9 cellular contexts compared by ENCODE assay signal in the genomic region with DNA sequence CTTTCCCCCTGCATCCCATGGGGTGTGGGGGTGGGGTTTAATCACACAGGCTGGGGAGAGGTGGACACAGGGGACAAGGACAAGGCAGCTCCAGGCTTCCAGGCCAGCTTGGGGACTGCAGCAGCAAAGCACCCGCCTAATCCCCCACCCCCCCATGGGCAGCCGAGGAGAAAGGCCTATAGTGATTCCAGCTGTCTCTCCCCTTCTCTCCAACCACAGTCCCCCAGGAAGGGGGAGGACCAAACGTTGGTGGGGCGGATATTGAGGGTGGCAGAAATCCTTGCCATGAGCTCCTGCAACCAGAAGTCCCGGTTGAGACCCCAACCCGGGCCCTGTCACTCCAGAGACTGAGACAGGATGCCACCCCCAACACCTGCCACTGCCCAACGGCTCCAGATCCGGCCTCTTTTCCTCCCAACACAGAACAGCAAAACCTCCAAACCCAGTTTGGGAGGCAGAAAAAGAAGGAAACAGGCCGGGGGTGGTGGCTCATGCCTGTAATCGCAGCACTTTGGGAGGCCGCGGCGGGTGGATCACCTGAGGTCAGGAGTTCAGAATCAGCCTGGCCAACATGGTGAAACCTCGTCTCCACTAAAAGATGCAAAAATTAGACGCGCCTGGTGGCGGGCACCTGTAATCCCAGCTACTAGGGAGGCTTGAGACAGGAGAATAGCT. TPM values are rescaled to one million over a fixed set of nuclear protein-coding genes. Genes with fewer than 3 reads are reported as not detected.
A peak's percentile ranks its signal among the peaks of the same experiment; 100 is the strongest.
DNase-seq lines count a peak whose midpoint lies in the region; TF ChIP-seq lines count a peak whose summit lies in the region.
"Had no signal": no experiment of that assay in that cellular context is flagged by ENCODE, and none has a peak within 500 bp of the region (broad histone marks: within the 10 kb centered on the region; RNA-seq: fewer than 3 reads in every experiment).

No MANE protein-coding gene starts in this region.

- intact Hi-C loops in adrenal gland (cut with DNase I) = no loop called here

- WGBS in adrenal gland, 4 donors = 26 to 45% (median 33%) methylated on average over 13 to 17 of the region's 17 CpGs

- DNase-seq in adrenal gland (peak in 1 of 7 donors; percentile 43), amygdala (lab: John Stamatoyannopoulos, UW) (no peak), D341Med (ENCODE audit: low spot score) (no peak), COLO829 (ENCODE audit: low spot score) (no peak)
- no peak for DNase-seq in activated effector memory CD4-positive, alpha-beta T cell treated with Interleukin-2 at 50 U/mL for 16 hours

- CTCF ChIA-PET in HEK293 (lab: Yijun Ruan, JAX) = interaction anchor here (0.7 to 7.8 kb wide), 5 partner anchors 8 to 74 kb away, joined by 4 to 117 read pairs (median 4); no protein-coding TSS in a partner anchor

- POLR2A ChIA-PET in HEK293 (lab: Yijun Ruan, JAX) = interaction anchor here (0.6 to 3.9 kb wide), 11 partner anchors 8 to 562 kb away, joined by 3 to 36 read pairs (median 7); no protein-coding TSS in a partner anchor

- TF ChIP-seq CTCF in HEK293 (tag by site-specific recombination; IDR thresholded peaks at IDR 0.05) (no peak), adrenal gland (IDR thresholded peaks at IDR 0.05) (no peak)

- peak overlapping the region; percentile 90 for H3K9ac ChIP-seq in skeletal muscle satellite cell (ENCODE audit: low read depth, low read length)

- H3K9me3 ChIP-seq in HEK293 (ENCODE audit: control insufficient read depth, insufficient read depth, low read depth, low read length) = no peaks in the 10 kb centered on the region
- no peaks in the 10 kb centered on the region for H3K9me3 ChIP-seq in adrenal gland (replicated peaks in 1 of 3)
- no peaks in the 10 kb centered on the region for H3K9me3 ChIP-seq in iPS-18c (ENCODE audit: control insufficient read depth, insufficient read depth, low read length)
- no peaks in the 10 kb centered on the region for H3K9me3 ChIP-seq in skeletal muscle satellite cell (replicated peaks; ENCODE audit: low read length)

- H3K4me3 ChIP-seq in HEK293 (ENCODE audit: low read depth, low read length) = peak overlapping the region; percentile 68
- H3K4me3 ChIP-seq in adrenal gland = peak overlapping the region in 2 of 4 donors; percentile 46 to 73
- peak overlapping the region; percentile 82 for H3K4me3 ChIP-seq in iPS-18c (ENCODE audit: insufficient read depth, low read depth, low read length)
- peak overlapping the region; percentile 93 for H3K4me3 ChIP-seq in skeletal muscle satellite cell (ENCODE audit: low read length)

- H3K36me3 ChIP-seq in HEK293 (ENCODE audit: control insufficient read depth in 2 of 2, insufficient read depth in 1 of 2, low read length in 2 of 2) (peaks cover 0 to 22% of the 10 kb centered on the region in 2 experiments; a peak in 1 of 3 replicates), adrenal gland (replicated peaks in 1 of 2) (peaks cover 0 to 14% of the 10 kb centered on the region in 2 donors), skeletal muscle satellite cell (ENCODE audit: insufficient read depth, low read length) (peaks cover 23% of the 10 kb centered on the region)

- H3K27me3 ChIP-seq in adrenal gland (no peaks in the 10 kb centered on the region), skeletal muscle satellite cell (ENCODE audit: control insufficient read depth, insufficient read depth, low read length) (no peaks in the 10 kb centered on the region)

- H3K27ac ChIP-seq in HEK293 (ENCODE audit: extremely low read depth, low read depth, low read length) (no peak overlapping the region), adrenal gland (peak overlapping the region in 4 of 5 donors; percentile 37 to 93 (median 85))

- peak overlapping the region; percentile 83 for H3K4me2 ChIP-seq in skeletal muscle satellite cell (ENCODE audit: low read length)

- H3K4me1 ChIP-seq in HEK293 (ENCODE audit: control insufficient read depth, insufficient read depth, low read length) (peaks cover 4% of the 10 kb centered on the region; the same call in 1 of the 2 replicates), adrenal gland (replicated peaks in 1 of 2) (peaks cover 34 to 43% of the 10 kb centered on the region in 2 donors), skeletal muscle satellite cell (ENCODE audit: control insufficient read depth, insufficient read depth, low read length) (peaks cover 67% of the 10 kb centered on the region)

- no peak for TF ChIP-seq POLR2A in adrenal gland (IDR thresholded peaks at IDR 0.05)

TF ChIP-seq in HEK293, 187 proteins besides CTCF, POLR2A, EP300 and RAD21 (continues in another document):
- TF ChIP-seq KLF8 (tag by site-specific recombination; IDR thresholded peaks at IDR 0.05) (no peak), ZNF670 (tag by site-specific recombination; IDR thresholded peaks at IDR 0.05; ENCODE audit: low read depth) (no peak), GLIS1 (tag by site-specific recombination; IDR thresholded peaks at IDR 0.05) (peak; percentile 68; the same call in 1 of the 2 replicates), ZNF514 (tag by site-specific recombination; IDR thresholded peaks at IDR 0.05) (no peak), ZNF747 (tag by site-specific recombination; IDR thresholded peaks at IDR 0.05) (no peak), SP2 (tag by site-specific recombination; IDR thresholded peaks at IDR 0.05) (peak; percentile 56), ZXDB (tag by site-specific recombination; IDR thresholded peaks at IDR 0.05) (no peak), ZNF48 (tag by site-specific recombination; IDR thresholded peaks at IDR 0.05) (no peak), ZNF433 (tag by site-specific recombination; IDR thresholded peaks at IDR 0.05; ENCODE audit: low read depth) (no peak), ZNF350 (tag by site-specific recombination; IDR thresholded peaks at IDR 0.05) (no peak), HOXA7 (CRISPR knock-in tag; IDR thresholded peaks at IDR 0.05; ENCODE audit: borderline replicate concordance) (no peak)
- TF ChIP-seq, protein P1, sequence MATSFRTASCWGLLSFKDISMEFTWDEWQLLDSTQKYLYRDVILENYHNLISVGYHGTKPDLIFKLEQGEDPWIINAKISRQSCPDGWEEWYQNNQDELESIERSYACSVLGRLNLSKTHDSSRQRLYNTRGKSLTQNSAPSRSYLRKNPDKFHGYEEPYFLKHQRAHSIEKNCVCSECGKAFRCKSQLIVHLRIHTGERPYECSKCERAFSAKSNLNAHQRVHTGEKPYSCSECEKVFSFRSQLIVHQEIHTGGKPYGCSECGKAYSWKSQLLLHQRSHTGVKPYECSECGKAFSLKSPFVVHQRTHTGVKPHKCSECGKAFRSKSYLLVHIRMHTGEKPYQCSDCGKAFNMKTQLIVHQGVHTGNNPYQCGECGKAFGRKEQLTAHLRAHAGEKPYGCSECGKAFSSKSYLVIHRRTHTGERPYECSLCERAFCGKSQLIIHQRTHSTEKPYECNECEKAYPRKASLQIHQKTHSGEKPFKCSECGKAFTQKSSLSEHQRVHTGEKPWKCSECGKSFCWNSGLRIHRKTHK (tag by site-specific recombination; IDR thresholded peaks at IDR 0.05) = no peak
- TF ChIP-seq, protein P2, sequence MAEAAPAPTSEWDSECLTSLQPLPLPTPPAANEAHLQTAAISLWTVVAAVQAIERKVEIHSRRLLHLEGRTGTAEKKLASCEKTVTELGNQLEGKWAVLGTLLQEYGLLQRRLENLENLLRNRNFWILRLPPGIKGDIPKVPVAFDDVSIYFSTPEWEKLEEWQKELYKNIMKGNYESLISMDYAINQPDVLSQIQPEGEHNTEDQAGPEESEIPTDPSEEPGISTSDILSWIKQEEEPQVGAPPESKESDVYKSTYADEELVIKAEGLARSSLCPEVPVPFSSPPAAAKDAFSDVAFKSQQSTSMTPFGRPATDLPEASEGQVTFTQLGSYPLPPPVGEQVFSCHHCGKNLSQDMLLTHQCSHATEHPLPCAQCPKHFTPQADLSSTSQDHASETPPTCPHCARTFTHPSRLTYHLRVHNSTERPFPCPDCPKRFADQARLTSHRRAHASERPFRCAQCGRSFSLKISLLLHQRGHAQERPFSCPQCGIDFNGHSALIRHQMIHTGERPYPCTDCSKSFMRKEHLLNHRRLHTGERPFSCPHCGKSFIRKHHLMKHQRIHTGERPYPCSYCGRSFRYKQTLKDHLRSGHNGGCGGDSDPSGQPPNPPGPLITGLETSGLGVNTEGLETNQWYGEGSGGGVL (tag by site-specific recombination; IDR thresholded peaks at IDR 0.05) = no peak
- TF ChIP-seq, protein P3, sequence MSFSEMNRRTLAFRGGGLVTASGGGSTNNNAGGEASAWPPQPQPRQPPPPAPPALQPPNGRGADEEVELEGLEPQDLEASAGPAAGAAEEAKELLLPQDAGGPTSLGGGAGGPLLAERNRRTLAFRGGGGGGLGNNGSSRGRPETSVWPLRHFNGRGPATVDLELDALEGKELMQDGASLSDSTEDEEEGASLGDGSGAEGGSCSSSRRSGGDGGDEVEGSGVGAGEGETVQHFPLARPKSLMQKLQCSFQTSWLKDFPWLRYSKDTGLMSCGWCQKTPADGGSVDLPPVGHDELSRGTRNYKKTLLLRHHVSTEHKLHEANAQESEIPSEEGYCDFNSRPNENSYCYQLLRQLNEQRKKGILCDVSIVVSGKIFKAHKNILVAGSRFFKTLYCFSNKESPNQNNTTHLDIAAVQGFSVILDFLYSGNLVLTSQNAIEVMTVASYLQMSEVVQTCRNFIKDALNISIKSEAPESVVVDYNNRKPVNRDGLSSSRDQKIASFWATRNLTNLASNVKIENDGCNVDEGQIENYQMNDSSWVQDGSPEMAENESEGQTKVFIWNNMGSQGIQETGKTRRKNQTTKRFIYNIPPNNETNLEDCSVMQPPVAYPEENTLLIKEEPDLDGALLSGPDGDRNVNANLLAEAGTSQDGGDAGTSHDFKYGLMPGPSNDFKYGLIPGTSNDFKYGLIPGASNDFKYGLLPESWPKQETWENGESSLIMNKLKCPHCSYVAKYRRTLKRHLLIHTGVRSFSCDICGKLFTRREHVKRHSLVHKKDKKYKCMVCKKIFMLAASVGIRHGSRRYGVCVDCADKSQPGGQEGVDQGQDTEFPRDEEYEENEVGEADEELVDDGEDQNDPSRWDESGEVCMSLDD (tag by site-specific recombination; IDR thresholded peaks at IDR 0.05) = no peak

RNA-seq across cellular contexts. Expression of a gene that starts 1.7 kb away (rescaled TPM):
- 10 to 100 TPM; 11.8 to 49.5 (median 19.2) TPM for total RNA-seq in adrenal gland
- polyA plus RNA-seq in adrenal gland = 10 to 100 TPM in 2 of 3 donors, 1 to 10 TPM in 1; 2.7 to 15.3 (median 11.5) TPM
- total RNA-seq in skeletal muscle satellite cell (2012; rRNA removed) = 8.3 and 8.4 TPM in 2 replicates
- total RNA-seq: T-helper 1 cell treated with Interleukin-12 subunit alpha and Interleukin-12 subunit beta and Interleukin-4 antibody, amounts not matched to agents 30 ng/mL and 1 ng/mL, for 36 hours had no signal

RNA-seq across cellular contexts. Expression of a gene that starts 58.3 kb away (rescaled TPM):
- 10 to 100 TPM; 11.4 to 46.2 (median 23.8) TPM for total RNA-seq in adrenal gland
- polyA plus RNA-seq in adrenal gland = 10 to 100 TPM; 19.1 to 28.2 (median 19.1) TPM
- total RNA-seq in skeletal muscle satellite cell (2012; rRNA removed) = 4.6 and 4.8 TPM in 2 replicates
